In genomic region chr14:102941419-102942011, GRCh38 we compare ENCODE assay signal across 1 cellular context.
TF ChIP-seq lines count a peak whose summit lies in the region.

No MANE protein-coding gene starts in this region.

TF ChIP-seq in IMR-90, 13 proteins besides CTCF, POLR2A, EP300 and RAD21:
- no peak for TF ChIP-seq BHLHE40 (IDR thresholded peaks at IDR 0.05; ENCODE audit: low read depth, low read length)
- no peak for TF ChIP-seq CHD1 (IDR thresholded peaks at IDR 0.05; ENCODE audit: low read depth, low read length)
- no peak for TF ChIP-seq MAZ (IDR thresholded peaks at IDR 0.05; ENCODE audit: borderline replicate concordance, low read depth, low read length)
- TF ChIP-seq MAFK (IDR thresholded peaks at IDR 0.05; ENCODE audit: low read depth, low read length): peak; percentile 90
- no peak for TF ChIP-seq MXI1 (IDR thresholded peaks at IDR 0.05; ENCODE audit: borderline replicate concordance, low read depth, low read length)
- TF ChIP-seq RFX5 (IDR thresholded peaks at IDR 0.05; ENCODE audit: low read depth, low read length): no peak
TF ChIP-seq in IMR-90: peak in this region for 1.
